Comparison of ENCODE assay signal across 1 cellular context in genomic region chr15:62058327-62059028, GRCh38.
TF ChIP-seq lines count a peak whose summit lies in the region.

No MANE protein-coding gene starts in this region.

TF ChIP-seq in endothelial cell of umbilical vein, 7 proteins besides CTCF, POLR2A, EP300 and RAD21:
- TF ChIP-seq POLR2AphosphoS5 (IDR thresholded peaks at IDR 0.05; ENCODE audit: insufficient read depth, low read depth, low read length): no peak
- no peak for TF ChIP-seq FOS (IDR thresholded peaks at IDR 0.05; ENCODE audit: borderline replicate concordance, insufficient read depth, low read length)
- TF ChIP-seq MYC (IDR thresholded peaks at IDR 0.05; ENCODE audit: low read depth, low read length): no peak
- TF ChIP-seq JUN (IDR thresholded peaks at IDR 0.05; ENCODE audit: borderline replicate concordance, insufficient read depth, insufficient read length, low read depth): no peak
- no peak for TF ChIP-seq GATA2 (IDR thresholded peaks at IDR 0.05; ENCODE audit: insufficient read depth, insufficient read length, low read depth, low read length)
- no peak for TF ChIP-seq EZH2 (IDR thresholded peaks at IDR 0.05; ENCODE audit: borderline replicate concordance, low read depth, low read length, severe bottlenecking)
- no peak for TF ChIP-seq MAX (IDR thresholded peaks at IDR 0.05; ENCODE audit: insufficient read depth, insufficient read length)
